ENCODE assay signal across 28 cellular contexts in genomic region chr3:132980102-132980501, GRCh38. TPM values are rescaled to one million over a fixed set of nuclear protein-coding genes. Genes with fewer than 3 reads are reported as not detected.
"Had no signal": no experiment of that assay in that cellular context is flagged by ENCODE, and none has a peak within 500 bp of the region (broad histone marks: within the 10 kb centered on the region; RNA-seq: fewer than 3 reads in every experiment).

No MANE protein-coding gene starts in this region.

- H3K4me1 ChIP-seq: pancreas, prostate gland, right lobe of liver, testis, transverse colon, upper lobe of right lung, uterus had no signal

- ATAC-seq: naive thymus-derived CD8-positive, alpha-beta T cell; natural killer cell treated with Interleukin-12 subunit alpha and Interleukin-12 subunit beta and Interleukin-15 and Interleukin-18, amount 100 ng/mL, for 72 hours; pancreas; right cardiac atrium; right lobe of liver; stimulated activated memory B cell treated with anti-CD40 and anti-IgM and Interleukin-4, amounts not matched to agents 10 μg/mL and 1 μg/mL and 100 μg/mL, for 72 hours; stimulated activated naive CD8-positive, alpha-beta T cell treated with anti-CD3 and anti-CD28 coated beads, Interleukin-15, amount 100 ng/mL, for 72 hours; stimulated activated naive CD8-positive, alpha-beta T cell treated with anti-CD3 and anti-CD28 coated beads, Interleukin-15, Interleukin-2, amounts not matched to agents 100 U/mL and 50 U/mL, for 24 hours; upper lobe of right lung had no signal

- H3K9me3 ChIP-seq: neutrophil, pancreas, prostate gland, right lobe of liver, suprapubic skin, testis, tibial artery, transverse colon, upper lobe of right lung, uterus had no signal

- H3K27me3 ChIP-seq: neutrophil, pancreas, right lobe of liver, sigmoid colon, suprapubic skin, testis, tibial artery, transverse colon, upper lobe of right lung, uterus had no signal

- H3K36me3 ChIP-seq: neutrophil, pancreas, prostate gland, right lobe of liver, sigmoid colon, suprapubic skin, tibial artery, transverse colon, upper lobe of right lung, uterus had no signal

- DNase-seq: naive B cell; naive thymus-derived CD8-positive, alpha-beta T cell; nephron progenitor cell; nucleus accumbens; pancreas; right cardiac atrium; right lobe of liver; sigmoid colon; small intestine; stimulated activated CD4-positive, alpha-beta T cell treated with anti-CD3 and anti-CD28 coated beads, Interleukin-15, amount 100 ng/mL, for 24 hours; stimulated activated CD4-positive, alpha-beta T cell treated with anti-CD3 and anti-CD28 coated beads, Interleukin-2, amount 100 ng/mL, for 24 hours; stimulated activated CD4-positive, alpha-beta T cell treated with anti-CD3 and anti-CD28 coated beads, Interleukin-2, amount 100 ng/mL, for 48 hours; stimulated activated CD4-positive, alpha-beta T cell treated with anti-CD3 and anti-CD28 coated beads, Interleukin-4, amount 100 ng/mL, for 4 hours; stimulated activated CD8-positive, alpha-beta memory T cell treated with anti-CD3 and anti-CD28 coated beads, Interleukin-4, amount 100 ng/mL, for 48 hours; stimulated activated naive CD4-positive, alpha-beta T cell; stimulated activated naive CD8-positive, alpha-beta T cell treated with anti-CD3 and anti-CD28 coated beads, Interleukin-15, amount 100 ng/mL, for 72 hours; stimulated activated naive CD8-positive, alpha-beta T cell treated with anti-CD3 and anti-CD28 coated beads, Interleukin-15, Interleukin-2, amounts not matched to agents 100 U/mL and 50 U/mL, for 24 hours; substantia nigra; testis; tibial artery; transverse colon; upper lobe of right lung; uterus had no signal

- H3K4me3 ChIP-seq: pancreas, prostate gland, right lobe of liver, sigmoid colon, suprapubic skin, testis, tibial artery, transverse colon, upper lobe of right lung, uterus had no signal

- H3K27ac ChIP-seq: neutrophil, pancreas, prostate gland, right lobe of liver, sigmoid colon, suprapubic skin, testis, tibial artery, transverse colon, upper lobe of right lung, uterus had no signal

RNA-seq across cellular contexts. Expression of gene TMEM108, which starts 58.1 kb away (rescaled TPM):
- total RNA-seq: naive thymus-derived CD8-positive, alpha-beta T cell; natural killer cell treated with Interleukin-12 subunit alpha and Interleukin-12 subunit beta and Interleukin-15 and Interleukin-18, amount 100 ng/mL, for 72 hours had no signal
- polyA plus RNA-seq: naive thymus-derived CD8-positive, alpha-beta T cell had no signal
